ENCODE assay signal across 15 cellular contexts in genomic region chr4:186940476-186940875, GRCh38.
DNase-seq lines count a peak whose midpoint lies in the region; ATAC-seq and TF ChIP-seq lines count a peak whose summit lies in the region.
"Had no signal": no experiment of that assay in that cellular context is flagged by ENCODE, and none has a peak within 500 bp of the region (broad histone marks: within the 10 kb centered on the region; RNA-seq: fewer than 3 reads in every experiment).

No MANE protein-coding gene starts in this region.

- WGBS in adrenal gland, 4 donors, result 36 to 49% (median 39%) methylated on average over 2 of the region's 2 CpGs

- no peak overlapping the region for H3K4me3 ChIP-seq in adrenal gland
- H3K4me3 ChIP-seq: GM23338 had no signal

- TF ChIP-seq CTCF in adrenal gland (IDR thresholded peaks at IDR 0.05) (no peak), RWPE1 (conservative IDR thresholded peaks at IDR 0.05; ENCODE audit: low read depth) (no peak)

- H3K9me3 Mint-ChIP-seq in activated naive CD8-positive, alpha-beta T cell treated with anti-CD3 and anti-CD28 coated beads, Interleukin-2, amount 50 U/mL, for 24 hours, result peaks cover 8% of the 10 kb centered on the region
- H3K9me3 Mint-ChIP-seq in activated naive CD4-positive, alpha-beta T cell treated with anti-CD3 and anti-CD28 coated beads, Interleukin-2, amount 10 ng/mL, durations not matched to agents 7 days and 5 days, result peaks cover 5% of the 10 kb centered on the region
- H3K9me3 Mint-ChIP-seq: GM23338 had no signal

- POLR2A ChIA-PET in RWPE1 (lab: Yijun Ruan, JAX; ENCODE audit: low non-redundant PET), result no interaction called here

- CTCF ChIA-PET in RWPE1 (lab: Yijun Ruan, JAX), result no interaction called here
- CTCF ChIA-PET in activated naive CD4-positive, alpha-beta T cell treated with anti-CD3 and anti-CD28 coated beads, Interleukin-2, amount 10 ng/mL, durations not matched to agents 7 days and 5 days (lab: Charles Lee), result no interaction called here

- DNase-seq in G401 (ENCODE audit: low spot score) (peak; percentile 66), adrenal gland (peak in 6 of 7 donors; percentile 28 to 71 (median 56)), left lobe of liver (ENCODE audit: low spot score) (peak; percentile 72), NCI-H1436 treated with DMSO at 0.1 percent for 48 hours (lab: John Stamatoyannopoulos, UW) (no peak), RWPE1 (ENCODE audit: low spot score) (no peak)
- no peak for DNase-seq in activated naive CD8-positive, alpha-beta T cell treated with anti-CD3 and anti-CD28 coated beads, Interleukin-2, amount 50 U/mL, for 24 hours
- no peak for DNase-seq in activated naive CD4-positive, alpha-beta T cell treated with anti-CD3 and anti-CD28 coated beads, Interleukin-2, amount 10 ng/mL, durations not matched to agents 7 days and 5 days
- DNase-seq: CD4-positive, alpha-beta T cell; DMS153; DMS79; HCEC 1CT had no signal

- in situ Hi-C loops in G401 (cut with HindIII; ENCODE audit: low sequenced_read_pairs), result no loop called here

- H3K4me1 ChIP-seq in adrenal gland (replicated peaks in 1 of 2), result no peaks in the 10 kb centered on the region

- no peaks in the 10 kb centered on the region for H3K27me3 ChIP-seq in adrenal gland

- no peak overlapping the region for H3K27ac Mint-ChIP-seq in activated naive CD8-positive, alpha-beta T cell treated with anti-CD3 and anti-CD28 coated beads, Interleukin-2, amount 50 U/mL, for 24 hours
- H3K27ac Mint-ChIP-seq in activated naive CD4-positive, alpha-beta T cell treated with anti-CD3 and anti-CD28 coated beads, Interleukin-2, amount 10 ng/mL, durations not matched to agents 7 days and 5 days, result no peak overlapping the region
- H3K27ac Mint-ChIP-seq: B cell; CD4-positive, alpha-beta T cell; GM23338; IgD-negative memory B cell had no signal

- no peak overlapping the region for H3K4me3 Mint-ChIP-seq in activated naive CD8-positive, alpha-beta T cell treated with anti-CD3 and anti-CD28 coated beads, Interleukin-2, amount 50 U/mL, for 24 hours
- no peak overlapping the region for H3K4me3 Mint-ChIP-seq in activated naive CD4-positive, alpha-beta T cell treated with anti-CD3 and anti-CD28 coated beads, Interleukin-2, amount 10 ng/mL, durations not matched to agents 7 days and 5 days
- H3K4me3 Mint-ChIP-seq: B cell; CD4-positive, alpha-beta T cell; GM23338; IgD-negative memory B cell had no signal

- intact Hi-C loops in adrenal gland (cut with DNase I), result no loop called here

- peak; percentile 92 for ATAC-seq in left lobe of liver
- ATAC-seq in activated naive CD8-positive, alpha-beta T cell treated with anti-CD3 and anti-CD28 coated beads, Interleukin-2, amount 50 U/mL, for 24 hours, result no peak
- ATAC-seq: GM23338 had no signal

- H3K36me3 ChIP-seq in adrenal gland (replicated peaks in 1 of 2), result no peaks in the 10 kb centered on the region

- no peaks in the 10 kb centered on the region for H3K27me3 Mint-ChIP-seq in activated naive CD8-positive, alpha-beta T cell treated with anti-CD3 and anti-CD28 coated beads, Interleukin-2, amount 50 U/mL, for 24 hours
- no peaks in the 10 kb centered on the region for H3K27me3 Mint-ChIP-seq in activated naive CD4-positive, alpha-beta T cell treated with anti-CD3 and anti-CD28 coated beads, Interleukin-2, amount 10 ng/mL, durations not matched to agents 7 days and 5 days
- H3K27me3 Mint-ChIP-seq: B cell; CD4-positive, alpha-beta T cell; IgD-negative memory B cell had no signal

- no peaks in the 10 kb centered on the region for H3K9me3 ChIP-seq in adrenal gland (replicated peaks in 1 of 3)

- H3K27ac ChIP-seq in adrenal gland (no peak overlapping the region), RWPE1 (no peak overlapping the region)
- H3K27ac ChIP-seq: C4-2B had no signal

- no peaks in the 10 kb centered on the region for H3K4me1 Mint-ChIP-seq in activated naive CD8-positive, alpha-beta T cell treated with anti-CD3 and anti-CD28 coated beads, Interleukin-2, amount 50 U/mL, for 24 hours
- no peaks in the 10 kb centered on the region for H3K4me1 Mint-ChIP-seq in activated naive CD4-positive, alpha-beta T cell treated with anti-CD3 and anti-CD28 coated beads, Interleukin-2, amount 10 ng/mL, durations not matched to agents 7 days and 5 days
- H3K4me1 Mint-ChIP-seq: B cell, IgD-negative memory B cell had no signal

- H3K36me3 Mint-ChIP-seq in activated naive CD8-positive, alpha-beta T cell treated with anti-CD3 and anti-CD28 coated beads, Interleukin-2, amount 50 U/mL, for 24 hours (ENCODE audit: low read depth), result no peaks in the 10 kb centered on the region
- H3K36me3 Mint-ChIP-seq in activated naive CD4-positive, alpha-beta T cell treated with anti-CD3 and anti-CD28 coated beads, Interleukin-2, amount 10 ng/mL, durations not matched to agents 7 days and 5 days, result no peaks in the 10 kb centered on the region
- H3K36me3 Mint-ChIP-seq: IgD-negative memory B cell had no signal

- TF ChIP-seq POLR2A in adrenal gland (IDR thresholded peaks at IDR 0.05), result no peak

Comparison
In these comparisons a context has a peak if more than half of its experiments do, and no peak if none do; other contexts are left out.
1. DNase-seq: peak in G401 (single experiment), adrenal gland (6 of 7) and left lobe of liver (single experiment); none in activated naive CD8-positive, alpha-beta T cell treated with anti-CD3 and anti-CD28 coated beads, Interleukin-2, amount 50 U/mL, for 24 hours (single experiment), NCI-H1436 treated with DMSO at 0.1 percent for 48 hours (single experiment), RWPE1 (single experiment) and activated naive CD4-positive, alpha-beta T cell treated with anti-CD3 and anti-CD28 coated beads, Interleukin-2, amount 10 ng/mL, durations not matched to agents 7 days and 5 days (single experiment).